ENCODE assay signal across 27 cellular contexts in the genomic region with DNA sequence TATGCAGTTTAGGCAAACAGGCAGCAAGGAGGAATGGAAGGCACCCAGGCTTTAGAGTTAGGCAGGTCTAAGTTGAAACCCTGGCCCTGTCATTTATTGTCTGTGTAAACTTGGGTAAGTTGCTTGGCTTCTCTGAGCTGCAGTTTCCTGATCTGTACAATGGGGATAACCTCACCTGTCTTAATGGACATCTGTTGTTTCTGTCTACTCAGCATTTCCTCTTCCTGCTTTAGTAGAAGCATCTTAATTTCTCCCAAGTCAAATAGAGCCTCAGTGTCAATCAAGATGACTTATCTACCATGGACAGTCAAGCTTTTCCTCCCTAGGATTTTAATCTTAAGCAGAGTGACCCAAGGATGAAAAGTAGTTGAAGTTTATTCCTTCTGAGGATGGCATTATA.
"Had no signal": no experiment of that assay in that cellular context is flagged by ENCODE, and none has a peak within 500 bp of the region (broad histone marks: within the 10 kb centered on the region; RNA-seq: fewer than 3 reads in every experiment).

No MANE protein-coding gene starts in this region.

- FAIRE-seq: TTC549 had no signal

- H3K9ac ChIP-seq: KMS-11 had no signal

- H3K9me3 ChIP-seq: ascending aorta, MG63 had no signal

- H3K9me3 Mint-ChIP-seq: activated B cell treated with CpG ODN at 0.5 μM for 24 hours; activated naive CD4-positive, alpha-beta T cell treated with anti-CD3 and anti-CD28 coated beads, Interleukin-2, amount 50 U/mL, for 72 hours had no signal

- H3K27me3 Mint-ChIP-seq: activated B cell treated with CpG ODN at 0.5 μM for 24 hours; activated CD4-positive, alpha-beta T cell treated with anti-CD3 and anti-CD28 coated beads, Interleukin-2, amount 10 ng/mL, durations not matched to agents 24 days and 14 days; activated CD8-positive, alpha-beta memory T cell treated with anti-CD3 and anti-CD28 coated beads, Interleukin-2, amount 10 ng/mL, durations not matched to agents 7 days and 5 days; activated naive CD8-positive, alpha-beta T cell treated with anti-CD3 and anti-CD28 coated beads, Interleukin-2, amount 50 U/mL, for 24 hours; activated T-cell treated with anti-CD3 and anti-CD28 coated beads, Interleukin-2, amount 50 U/mL, for 24 hours; central memory CD8-positive, alpha-beta T cell; T-cell had no signal

- H3K4me3 ChIP-seq: ascending aorta, MG63 had no signal

- ATAC-seq: activated CD8-positive, alpha-beta memory T cell treated with anti-CD3 and anti-CD28 coated beads, Interleukin-2, amount 10 ng/mL, durations not matched to agents 7 days and 5 days; activated naive CD4-positive, alpha-beta T cell treated with anti-CD3 and anti-CD28 coated beads, Interleukin-2, amount 50 U/mL, for 72 hours; activated naive CD8-positive, alpha-beta T cell treated with anti-CD3 and anti-CD28 coated beads, Interleukin-2, amount 50 U/mL, for 24 hours; T-cell had no signal

- H3K4me2 ChIP-seq: KMS-11 had no signal

- DNase-seq: activated B cell treated with CpG ODN at 0.5 μM for 24 hours; activated CD4-positive, alpha-beta T cell treated with anti-CD3 and anti-CD28 coated beads for 1 hour; activated CD4-positive, alpha-beta T cell treated with anti-CD3 and anti-CD28 coated beads, Interleukin-2, amount 10 ng/mL, durations not matched to agents 24 days and 14 days; activated CD4-positive, alpha-beta T cell treated with anti-CD3 and anti-CD28 coated beads, Interleukin-2, amount 50 U/mL, for 48 hours; activated CD8-positive, alpha-beta memory T cell treated with anti-CD3 and anti-CD28 coated beads, Interleukin-2, amount 10 ng/mL, durations not matched to agents 7 days and 5 days; activated effector memory CD4-positive, alpha-beta T cell treated with anti-CD3 and anti-CD28 coated beads, Interleukin-2, amount 50 U/mL, for 16 hours; activated naive CD4-positive, alpha-beta T cell treated with Interleukin-2 at 50 U/mL for 16 hours; activated naive CD8-positive, alpha-beta T cell treated with anti-CD3 and anti-CD28 coated beads, Interleukin-2, amount 50 U/mL, for 24 hours; activated T-cell treated with anti-CD3 and anti-CD28 coated beads, Interleukin-2, amount 50 U/mL, for 24 hours; amniotic stem cell; MV-4-11; NCI-H1092 treated with DMSO at 0.1 percent for 48 hours; NCI-H1417 treated with DMSO at 0.1 percent for 48 hours; NCI-H1694; NCI-H2029 treated with DMSO at 0.1 percent for 48 hours; NCI-H524; SIG-M5; T-cell; T-helper 2 cell; T1000 had no signal

- H3K27ac Mint-ChIP-seq: activated B cell treated with CpG ODN at 0.5 μM for 24 hours; activated CD4-positive, alpha-beta T cell treated with anti-CD3 and anti-CD28 coated beads, Interleukin-2, amount 10 ng/mL, durations not matched to agents 24 days and 14 days; activated CD8-positive, alpha-beta memory T cell treated with anti-CD3 and anti-CD28 coated beads, Interleukin-2, amount 10 ng/mL, durations not matched to agents 7 days and 5 days; activated naive CD4-positive, alpha-beta T cell treated with anti-CD3 and anti-CD28 coated beads, Interleukin-2, amount 50 U/mL, for 72 hours; activated naive CD8-positive, alpha-beta T cell treated with anti-CD3 and anti-CD28 coated beads, Interleukin-2, amount 50 U/mL, for 24 hours; activated T-cell treated with anti-CD3 and anti-CD28 coated beads, Interleukin-2, amount 50 U/mL, for 24 hours; T-cell had no signal

- H3K27me3 ChIP-seq: ascending aorta, MG63 had no signal

- H3K27ac ChIP-seq: ascending aorta, KMS-11 had no signal

- H3K4me1 ChIP-seq: ascending aorta had no signal

- H3K4me1 Mint-ChIP-seq: activated B cell treated with CpG ODN at 0.5 μM for 24 hours; activated CD4-positive, alpha-beta T cell treated with anti-CD3 and anti-CD28 coated beads, Interleukin-2, amount 10 ng/mL, durations not matched to agents 24 days and 14 days; activated CD8-positive, alpha-beta memory T cell treated with anti-CD3 and anti-CD28 coated beads, Interleukin-2, amount 10 ng/mL, durations not matched to agents 7 days and 5 days; activated naive CD8-positive, alpha-beta T cell treated with anti-CD3 and anti-CD28 coated beads, Interleukin-2, amount 50 U/mL, for 24 hours; central memory CD8-positive, alpha-beta T cell; T-cell had no signal

- H3K36me3 ChIP-seq: ascending aorta, MG63 had no signal

- H3K36me3 Mint-ChIP-seq: activated CD8-positive, alpha-beta memory T cell treated with anti-CD3 and anti-CD28 coated beads, Interleukin-2, amount 10 ng/mL, durations not matched to agents 7 days and 5 days; activated naive CD4-positive, alpha-beta T cell treated with anti-CD3 and anti-CD28 coated beads, Interleukin-2, amount 50 U/mL, for 72 hours; brain; T-cell had no signal

- H3K4me3 Mint-ChIP-seq: activated B cell treated with CpG ODN at 0.5 μM for 24 hours; activated CD4-positive, alpha-beta T cell treated with anti-CD3 and anti-CD28 coated beads, Interleukin-2, amount 10 ng/mL, durations not matched to agents 24 days and 14 days; activated CD8-positive, alpha-beta memory T cell treated with anti-CD3 and anti-CD28 coated beads, Interleukin-2, amount 10 ng/mL, durations not matched to agents 7 days and 5 days; activated naive CD8-positive, alpha-beta T cell treated with anti-CD3 and anti-CD28 coated beads, Interleukin-2, amount 50 U/mL, for 24 hours; activated T-cell treated with anti-CD3 and anti-CD28 coated beads, Interleukin-2, amount 50 U/mL, for 24 hours; central memory CD8-positive, alpha-beta T cell; T-cell had no signal
